ENCODE assay signal across 21 cellular contexts in genomic region chr1:30740251-30740951, GRCh38. TPM values are rescaled to one million over a fixed set of nuclear protein-coding genes. Genes with fewer than 3 reads are reported as not detected.
DNase-seq lines count a peak whose midpoint lies in the region; ATAC-seq, FAIRE-seq and TF ChIP-seq lines count a peak whose summit lies in the region.
"Had no signal": no experiment of that assay in that cellular context is flagged by ENCODE, and none has a peak within 500 bp of the region (broad histone marks: within the 10 kb centered on the region; RNA-seq: fewer than 3 reads in every experiment).

No MANE protein-coding gene starts in this region.

- POLR2A ChIA-PET in GM12878 (lab: Charles Lee) = interaction anchor here (1.3 to 22.5 kb wide), 2 partner anchors 10 to 20 kb away, joined by 6 to 741 read pairs; partner anchors contain the start of gene LAPTM5

- H3K36me3 ChIP-seq in GM12878 (ENCODE audit: control insufficient read depth in 2 of 2, insufficient read depth in 2 of 2, low read length in 1 of 2) (peaks cover 61 to 68% of the 10 kb centered on the region in 2 experiments), neuronal stem cell (replicated peaks in 1 of 2; ENCODE audit: control insufficient read depth in 2 of 2, insufficient read depth in 2 of 2, low read length in 2 of 2) (no peaks in the 10 kb centered on the region)

- SMC1A ChIA-PET in GM12878 (lab: Charles Lee; ENCODE audit: uncharacterized antibody, unreplicated experiment) = interaction anchor here (1.0 to 24.8 kb wide), 3 partner anchors 12 to 39 kb away, joined by 6 to 556 read pairs (median 440); partner anchors contain the start of genes LAPTM5 and MATN1

- H3K4me3 ChIP-seq in GM12878 (no peak overlapping the region), neuronal stem cell (ENCODE audit: low read length in 2 of 2) (no peak overlapping the region)
- H3K4me3 ChIP-seq: ascending aorta had no signal

- TF ChIP-seq POLR2A in GM12878 (IDR thresholded peaks at IDR 0.05; ENCODE audit: low read depth, low read length) = no peak; the same call in 1 of the 2 replicates

- no peak for TF ChIP-seq RAD21 in GM12878 (IDR thresholded peaks at IDR 0.05; ENCODE audit: insufficient read depth, low read depth, low read length)

- TF ChIP-seq CTCF in GM12878 (IDR thresholded peaks at IDR 0.05 in 2 of 3, conservative IDR thresholded peaks at IDR 0.05 in 1 of 3; ENCODE audit: control insufficient read depth in 2 of 3, extremely low read depth in 1 of 3, insufficient read depth in 1 of 3, low read depth in 3 of 3, low read length in 3 of 3) = no peak

- no peak overlapping the region for H3K14ac ChIP-seq in neuronal stem cell (ENCODE audit: low read length)

- H3K4me1 ChIP-seq in GM12878 (ENCODE audit: control insufficient read depth, insufficient read depth, low read length) (peaks cover 59% of the 10 kb centered on the region), neuronal stem cell (ENCODE audit: control insufficient read depth in 2 of 2, insufficient read depth in 1 of 2, low read depth in 1 of 2, low read length in 2 of 2) (peaks cover 2 to 4% of the 10 kb centered on the region in 2 donors)
- H3K4me1 ChIP-seq: ascending aorta, parathyroid adenoma had no signal

- peak overlapping the region; percentile 69 for H2BK12ac ChIP-seq in neuronal stem cell (ENCODE audit: low read length)

- CTCF ChIA-PET in GM12878 (lab: Yijun Ruan, JAX) = interaction anchor here (0.7 to 16.5 kb wide), 6 partner anchors 8 to 61 kb away, joined by 3 to 161 read pairs (median 40); partner anchors contain the start of gene LAPTM5

- no TSS peak for BruUV-seq in GM12878 (replicated peaks; lab: Mats Ljungman, UMichigan)

- H2AFZ ChIP-seq in GM12878 (ENCODE audit: control insufficient read depth, low read depth, low read length) (no peak overlapping the region), neuronal stem cell (ENCODE audit: low read length) (no peak overlapping the region)
- H2AFZ ChIP-seq: parathyroid adenoma had no signal

- H3K27ac ChIP-seq in GM12878 (ENCODE audit: control insufficient read depth, insufficient read depth) (peak overlapping the region; percentile 93), neuronal stem cell (replicated peaks; ENCODE audit: low read length) (no peak overlapping the region)
- H3K27ac ChIP-seq: ascending aorta, parathyroid adenoma had no signal

- H3K27me3 ChIP-seq in GM12878 (replicated peaks in 1 of 2; ENCODE audit: control insufficient read depth in 2 of 2, insufficient read depth in 2 of 2, low read length in 1 of 2) (no peaks in the 10 kb centered on the region), neuronal stem cell (ENCODE audit: control insufficient read depth in 3 of 3, insufficient read depth in 3 of 3, low read depth in 1 of 3, low read length in 3 of 3) (no peaks in the 10 kb centered on the region)
- H3K27me3 ChIP-seq: ascending aorta had no signal

- no peaks in the 10 kb centered on the region for H3K79me1 ChIP-seq in neuronal stem cell (ENCODE audit: low read depth, low read length)

- peak overlapping the region; percentile 81 for H3K18ac ChIP-seq in neuronal stem cell (ENCODE audit: low read length)

- no peak overlapping the region for H3K9ac ChIP-seq in GM12878 (ENCODE audit: control insufficient read depth, insufficient read depth, low read length)
- H3K9ac ChIP-seq in neuronal stem cell (ENCODE audit: low read depth, low read length, poor library complexity) = no peak overlapping the region
- H3K9ac ChIP-seq: parathyroid adenoma had no signal

- RAD21 ChIA-PET in GM12878 (lab: Charles Lee; ENCODE audit: unreplicated experiment) = interaction anchor here (0.8 to 14.8 kb wide), 6 partner anchors 8 to 39 kb away, joined by 3 to 462 read pairs (median 8); partner anchors contain the start of gene LAPTM5

- intact Hi-C loops in GM12878 (cut with micrococcal nuclease; ENCODE audit: unreplicated experiment) = loop anchor here (5.0 kb wide), 1 partner anchor 37 kb away; no protein-coding TSS in a partner anchor
- intact Hi-C loops in sciatic nerve (cut with DNase I) = no loop called here

- no peak overlapping the region for H2BK120ac ChIP-seq in neuronal stem cell (ENCODE audit: low read depth, low read length)

- H2BK5ac ChIP-seq in neuronal stem cell (ENCODE audit: low read length) = no peak overlapping the region

- peaks cover 4% of the 10 kb centered on the region for H3K9me3 Mint-ChIP-seq in T-helper 2 cell treated with Interferon-gamma antibody and Interleukin-4, amounts not matched to agents 5 μg/mL and 100 μg/mL, for 36 hours

- ATAC-seq in GM12878 (no peak), GM21723 (IDR thresholded peaks at IDR 0.05; ENCODE audit: unreplicated experiment) (no peak), sciatic nerve (no peak)

- H3K4me2 ChIP-seq in GM12878 (ENCODE audit: control insufficient read depth, insufficient read depth) (no peak overlapping the region; the same call in 1 of the 2 replicates), neuronal stem cell (ENCODE audit: insufficient read depth, low read length, poor library complexity, severe bottlenecking) (no peak overlapping the region)

- 52% methylated on average over 8 of the region's 10 CpGs for WGBS in GM12878 (ENCODE audit: insufficient coverage, insufficient replicate concordance, low lambda C conversion rate, missing lambda C conversion rate)
- WGBS in neuronal stem cell (ENCODE audit: extremely low coverage in 2 of 2, insufficient read length in 2 of 2, insufficient replicate concordance in 1 of 2), 2 donors = no CpG with 5 or more reads among the region's 10 CpGs

- no peak overlapping the region for H3K4ac ChIP-seq in neuronal stem cell (ENCODE audit: low read length)

- peak overlapping the region; percentile 77 for H3K27ac Mint-ChIP-seq in T-helper 2 cell treated with Interferon-gamma antibody and Interleukin-4, amounts not matched to agents 5 μg/mL and 100 μg/mL, for 36 hours

- H3K79me2 ChIP-seq in GM12878 (ENCODE audit: control insufficient read depth, insufficient read depth, low read length) = peaks cover 62% of the 10 kb centered on the region
- H3K79me2 ChIP-seq: parathyroid adenoma had no signal

- no peak overlapping the region for H4K91ac ChIP-seq in neuronal stem cell (ENCODE audit: low read depth, low read length, poor library complexity)

- H3K4me3 Mint-ChIP-seq in T-helper 2 cell treated with Interferon-gamma antibody and Interleukin-4, amounts not matched to agents 5 μg/mL and 100 μg/mL, for 36 hours = no peak overlapping the region

- H2BK15ac ChIP-seq in neuronal stem cell (ENCODE audit: low read length) = peak overlapping the region; percentile 44

- no peak for TF ChIP-seq EP300 in GM12878 (IDR thresholded peaks at IDR 0.05; ENCODE audit: borderline replicate concordance in 1 of 2, control insufficient read depth in 1 of 2, low read depth in 2 of 2, low read length in 2 of 2)

- H3K9me3 ChIP-seq in GM12878 (replicated peaks; ENCODE audit: control insufficient read depth, insufficient read depth, low read length) (no peaks in the 10 kb centered on the region), neuronal stem cell (replicated peaks in 1 of 2; ENCODE audit: control insufficient read depth in 2 of 2, insufficient read depth in 1 of 2, low read depth in 1 of 2, low read length in 2 of 2) (no peaks in the 10 kb centered on the region)
- H3K9me3 ChIP-seq: ascending aorta had no signal

- no peak for FAIRE-seq in GM12878 (lab: Jason Lieb, UNC)
- FAIRE-seq: islet of Langerhans had no signal

- peaks cover 84% of the 10 kb centered on the region for H3K36me3 Mint-ChIP-seq in T-helper 2 cell treated with Interferon-gamma antibody and Interleukin-4, amounts not matched to agents 5 μg/mL and 100 μg/mL, for 36 hours (ENCODE audit: low read depth)

- peak overlapping the region; percentile 43 for H2AK5ac ChIP-seq in neuronal stem cell (ENCODE audit: low read depth, low read length)

- in situ Hi-C loops in GM12878 (cut with MboI) = no loop called here
- in situ Hi-C loops in ACHN (cut with HindIII; ENCODE audit: low pct_ligation_motif_present, low pct_unique_long_range_greater_than_20kb, low sequenced_read_pairs) = no loop called here

- peak overlapping the region; percentile 80 for H3K23ac ChIP-seq in neuronal stem cell (ENCODE audit: low read depth, low read length, poor library complexity)

- H3K27me3 Mint-ChIP-seq in T-helper 2 cell treated with Interferon-gamma antibody and Interleukin-4, amounts not matched to agents 5 μg/mL and 100 μg/mL, for 36 hours (ENCODE audit: low read depth) = no peaks in the 10 kb centered on the region

- no peak for DNase-seq in T-helper 2 cell treated with Interferon-gamma antibody and Interleukin-4, amounts not matched to agents 5 μg/mL and 100 μg/mL, for 36 hours (ENCODE audit: low spot score)
- no peak for DNase-seq in T-helper 2 cell
- DNase-seq in Kasumi-1 (lab: John Stamatoyannopoulos, UW) = peak; percentile 79 to 82
- no peak for DNase-seq in GM12878 (ENCODE audit: low read depth, low spot score)
- DNase-seq in neuronal stem cell (ENCODE audit: low spot score) = no peak
- no peak for DNase-seq in ACHN
- no peak for DNase-seq in sciatic nerve (ENCODE audit: low spot score)
- DNase-seq: activated CD8-positive, alpha-beta memory T cell treated with anti-CD3 and anti-CD28 coated beads, Interleukin-2, amount 50 U/mL, for 48 hours; COR-L47; cortex of kidney; glutamatergic neuron; Karpas-422; midbrain; NCI-H1417 treated with DMSO at 0.1 percent for 48 hours; NCI-H345; substantia nigra had no signal

- no peak overlapping the region for H4K8ac ChIP-seq in neuronal stem cell (ENCODE audit: low read depth, low read length)

- H3K4me1 Mint-ChIP-seq in T-helper 2 cell treated with Interferon-gamma antibody and Interleukin-4, amounts not matched to agents 5 μg/mL and 100 μg/mL, for 36 hours (ENCODE audit: low read depth) = peaks cover 74% of the 10 kb centered on the region

- H4K20me1 ChIP-seq in GM12878 (ENCODE audit: control insufficient read depth, insufficient read depth) = peaks cover 8% of the 10 kb centered on the region

RNA-seq across cellular contexts. Expression of gene MATN1, which starts 17.0 kb away (rescaled TPM):
- total RNA-seq in GM12878 (2013; cell fraction: nucleolus; rRNA removed) = 0.51 and 1.9 TPM in 2 replicates
- total RNA-seq in GM12878 (2014; rRNA removed) (0.11 and 0.27 TPM in 2 replicates), GM12878 (2014; rRNA removed; fragmentation: Illumina TruSeq; extraction: Trizol) (0.04 TPM in 1 of 2 replicates, not detected in the other), GM12878 (2021) (0.21 and 0.24 TPM in 2 replicates), sciatic nerve (0.18 TPM)
- 0.31 TPM for polyA plus RNA-seq in GM12878 (2011; ENCODE audit: low read depth)
- polyA plus RNA-seq in GM12878 (2011; rRNA removed) (0.36 and 0.50 TPM in 2 replicates), GM12878 (2014; fragmentation: Illumina TruSeq; extraction: Trizol) (0.07 and 0.11 TPM in 2 replicates), GM12878 (2014; fragmentation: Nextera tagmentation; extraction: Ambion mirVana) (under 1 TPM in 1 of 2 experiments, not detected in 1; 0.07 TPM), GM12878 (2014; rRNA removed) (0.10 and 0.46 TPM in 2 replicates), GM12878 (2016; fragmentation: Nextera tagmentation; extraction: Ambion mirVana) (under 1 TPM; 0.09 to 0.44 TPM)
- 0.67 and 0.77 TPM in 2 replicates for polyA plus RNA-seq in GM12878 (2011; cell fraction: cytosol; rRNA removed)
- polyA plus RNA-seq in GM12878 (2011; cell fraction: nucleus; rRNA removed) = 1.5 and 2.1 TPM in 2 replicates
- 0.48 and 0.60 TPM in 2 replicates for polyA plus RNA-seq in GM12878 (2012)
- polyA minus RNA-seq in GM12878 (2011; rRNA and poly(A)+ RNA removed) = 0.22 and 0.72 TPM in 2 replicates
- not detected in 2 replicates for polyA minus RNA-seq in GM12878 (2011; cell fraction: cytosol; rRNA and poly(A)+ RNA removed)
- polyA minus RNA-seq in GM12878 (2011; cell fraction: nucleus; rRNA and poly(A)+ RNA removed) = 0.67 and 1.3 TPM in 2 replicates
- 0.04 TPM for polyA plus RNA-seq in neuronal stem cell (2013, experiment 1 of 2)
- polyA plus RNA-seq in neuronal stem cell (2013, experiment 2 of 2) = 0.01 TPM

RNA-seq across cellular contexts. Expression of gene LAPTM5, which starts 17.2 kb away (rescaled TPM):
- 345 and 349 TPM in 2 replicates for total RNA-seq in GM12878 (2013; cell fraction: nucleolus; rRNA removed)
- total RNA-seq in GM12878 (2014; rRNA removed) (360 and 370 TPM in 2 replicates), GM12878 (2014; rRNA removed; fragmentation: Illumina TruSeq; extraction: Trizol) (423 and 431 TPM in 2 replicates), GM12878 (2021) (740 and 758 TPM in 2 replicates), sciatic nerve (65.0 TPM)
- polyA plus RNA-seq in GM12878 (2011; ENCODE audit: low read depth) = 582 TPM
- polyA plus RNA-seq in GM12878 (2011; rRNA removed) (411 and 682 TPM in 2 replicates), GM12878 (2014; fragmentation: Illumina TruSeq; extraction: Trizol) (972 and 1,013 TPM in 2 replicates), GM12878 (2014; fragmentation: Nextera tagmentation; extraction: Ambion mirVana) (10 to 100 TPM; 24.1 to 48.8 TPM), GM12878 (2014; rRNA removed) (675 and 692 TPM in 2 replicates), GM12878 (2016; fragmentation: Nextera tagmentation; extraction: Ambion mirVana) (1,000 to 10,000 TPM in 1 of 2 experiments, 100 to 1,000 TPM in 1; 977 to 1,034 TPM)
- polyA plus RNA-seq in GM12878 (2011; cell fraction: cytosol; rRNA removed) = 985 and 1,156 TPM in 2 replicates
- 492 and 615 TPM in 2 replicates for polyA plus RNA-seq in GM12878 (2011; cell fraction: nucleus; rRNA removed)
- polyA plus RNA-seq in GM12878 (2012) = 791 and 943 TPM in 2 replicates
- polyA minus RNA-seq in GM12878 (2011; rRNA and poly(A)+ RNA removed) = 1,330 and 1,556 TPM in 2 replicates
- polyA minus RNA-seq in GM12878 (2011; cell fraction: cytosol; rRNA and poly(A)+ RNA removed) = 364 and 402 TPM in 2 replicates
- polyA minus RNA-seq in GM12878 (2011; cell fraction: nucleus; rRNA and poly(A)+ RNA removed) = 131 and 171 TPM in 2 replicates
- polyA plus RNA-seq in neuronal stem cell (2013, experiment 1 of 2) = 0.15 TPM
- 0.10 TPM for polyA plus RNA-seq in neuronal stem cell (2013, experiment 2 of 2)
- total RNA-seq: G401 had no signal

Comparison
In these comparisons a context has a peak if more than half of its experiments do, and no peak if none do; other contexts are left out.
1. DNase-seq: peak in Kasumi-1 (2 of 2); none in T-helper 2 cell treated with Interferon-gamma antibody and Interleukin-4, amounts not matched to agents 5 μg/mL and 100 μg/mL, for 36 hours (single experiment), T-helper 2 cell (0 of 5), GM12878 (single experiment), neuronal stem cell (single experiment), ACHN (single experiment) and sciatic nerve (single experiment).